In genomic region chr1:12539705-12540579, GRCh38 we compare ENCODE assay signal across 9 cellular contexts.
DNase-seq lines count a peak whose midpoint lies in the region; ATAC-seq and TF ChIP-seq lines count a peak whose summit lies in the region.
"Had no signal": no experiment of that assay in that cellular context is flagged by ENCODE, and none has a peak within 500 bp of the region (broad histone marks: within the 10 kb centered on the region; RNA-seq: fewer than 3 reads in every experiment).

No MANE protein-coding gene starts in this region.

- H2AFZ ChIP-seq in OCI-LY7 (ENCODE audit: low read length), result no peak overlapping the region
- H2AFZ ChIP-seq in Karpas-422 (ENCODE audit: low read length), result no peak overlapping the region

- intact Hi-C loops in OCI-LY7 (cut with micrococcal nuclease; ENCODE audit: unreplicated experiment), result no loop called here

- peak overlapping the region in 1 of 2 donors; percentile 55 for H3K9ac ChIP-seq in stomach smooth muscle (ENCODE audit: low read length in 2 of 2)
- H3K9ac ChIP-seq in Karpas-422 (ENCODE audit: low read length), result no peak overlapping the region

- H3K4me3 Mint-ChIP-seq in HFFc6, result peak overlapping the region; percentile 51

- peak; percentile 42 for TF ChIP-seq CTCF in HFFc6 (IDR thresholded peaks at IDR 0.05)
- no peak for TF ChIP-seq CTCF in OCI-LY7 (conservative IDR thresholded peaks at IDR 0.05; ENCODE audit: low read length)

- POLR2A ChIA-PET in OCI-LY7 (lab: Charles Lee), result no interaction called here

- ATAC-seq in left lobe of liver (peak; percentile 74), HG02588 (IDR thresholded peaks at IDR 0.05; ENCODE audit: unreplicated experiment) (no peak)

- H3K27me3 Mint-ChIP-seq in HFFc6 (ENCODE audit: insufficient read depth), result peaks cover 18% of the 10 kb centered on the region

- H3K27ac ChIP-seq in stomach smooth muscle (ENCODE audit: low read length) (peak overlapping the region; percentile 64), OCI-LY7 (ENCODE audit: low read depth, low read length, poor library complexity, severe bottlenecking) (no peak overlapping the region), Karpas-422 (ENCODE audit: low read length) (no peak overlapping the region)

- H3K79me2 ChIP-seq in OCI-LY7 (ENCODE audit: insufficient read depth, low read depth, low read length) (no peaks in the 10 kb centered on the region), Karpas-422 (ENCODE audit: low read length) (no peaks in the 10 kb centered on the region)

- H3K9me3 ChIP-seq in stomach smooth muscle (ENCODE audit: control insufficient read depth in 2 of 2, low read length in 2 of 2) (peaks cover 0 to 2% of the 10 kb centered on the region in 2 donors), OCI-LY7 (ENCODE audit: low read length) (no peaks in the 10 kb centered on the region), Karpas-422 (ENCODE audit: low read length) (no peaks in the 10 kb centered on the region)

- H3K36me3 Mint-ChIP-seq in HFFc6 (ENCODE audit: low read depth), result peaks cover 9% of the 10 kb centered on the region; the same call in 1 of the 2 replicates

- CTCF ChIA-PET in OCI-LY7 (lab: Charles Lee; ENCODE audit: unreplicated experiment), result no interaction called here

- H3K4me1 Mint-ChIP-seq in HFFc6 (ENCODE audit: low read depth), result peaks cover 28% of the 10 kb centered on the region

- H3K9me3 Mint-ChIP-seq in HFFc6, result peaks cover 15% of the 10 kb centered on the region

- no peaks in the 10 kb centered on the region for H3K36me3 ChIP-seq in stomach smooth muscle (ENCODE audit: control insufficient read depth in 2 of 2, insufficient read depth in 2 of 2, low read length in 2 of 2)
- H3K36me3 ChIP-seq in OCI-LY7 (ENCODE audit: insufficient read depth, low read length), result no peaks in the 10 kb centered on the region
- H3K36me3 ChIP-seq in Karpas-422 (ENCODE audit: insufficient read depth, low read length), result no peaks in the 10 kb centered on the region

- H3K4me2 ChIP-seq in OCI-LY7 (ENCODE audit: low read length), result no peak overlapping the region
- H3K4me2 ChIP-seq in Karpas-422 (ENCODE audit: low read depth, low read length, poor library complexity, severe bottlenecking), result no peak overlapping the region

- no peaks in the 10 kb centered on the region for H3K27me3 ChIP-seq in stomach smooth muscle (ENCODE audit: control insufficient read depth in 1 of 2, insufficient read depth in 2 of 2, low read length in 2 of 2)
- H3K27me3 ChIP-seq in Karpas-422 (ENCODE audit: low read length), result no peaks in the 10 kb centered on the region

- peak overlapping the region in 1 of 2 donors; percentile 49 for H3K4me3 ChIP-seq in stomach smooth muscle (ENCODE audit: low read length in 2 of 2)
- no peak overlapping the region for H3K4me3 ChIP-seq in OCI-LY7 (ENCODE audit: low read depth, low read length, poor library complexity, severe bottlenecking)
- no peak overlapping the region for H3K4me3 ChIP-seq in Karpas-422 (ENCODE audit: low read length)

- BruUV-seq in OCI-LY7 (replicated peaks; lab: Mats Ljungman, UMichigan), result no TSS peak

- DNase-seq in HFFc6, result peak; percentile 96
- DNase-seq in dermis microvascular lymphatic vessel endothelial cell (ENCODE audit: low read depth in 2 of 2), result peak; percentile 26 to 66
- DNase-seq in left lobe of liver (ENCODE audit: low spot score), result peak; percentile 63
- no peak for DNase-seq in OCI-LY7 (ENCODE audit: low spot score)
- no peak for DNase-seq in NCI-H748 (lab: John Stamatoyannopoulos, UW; ENCODE audit: unreplicated experiment)
- no peak for DNase-seq in Karpas-422
- DNase-seq: KBM-7 had no signal

- H3K9me2 ChIP-seq in OCI-LY7 (ENCODE audit: insufficient read depth, low read length), result no peaks in the 10 kb centered on the region
- no peaks in the 10 kb centered on the region for H3K9me2 ChIP-seq in Karpas-422 (replicated peaks; ENCODE audit: insufficient read depth, low read length)

- peak overlapping the region; percentile 83 for H3K27ac Mint-ChIP-seq in HFFc6

- H4K20me1 ChIP-seq in OCI-LY7 (ENCODE audit: insufficient read depth, low read length) (no peaks in the 10 kb centered on the region), Karpas-422 (ENCODE audit: insufficient read depth, low read depth, low read length) (no peaks in the 10 kb centered on the region)

- H3K4me1 ChIP-seq in stomach smooth muscle (ENCODE audit: control insufficient read depth, insufficient read depth, low read length) (peaks cover 23% of the 10 kb centered on the region), OCI-LY7 (ENCODE audit: insufficient read depth, low read length, poor library complexity, severe bottlenecking) (no peaks in the 10 kb centered on the region), Karpas-422 (ENCODE audit: low read length) (no peaks in the 10 kb centered on the region)

Comparison
In these comparisons a context has a peak if more than half of its experiments do, and no peak if none do; other contexts are left out.
1. DNase-seq: peak in HFFc6 (single experiment), dermis microvascular lymphatic vessel endothelial cell (2 of 2) and left lobe of liver (single experiment); none in OCI-LY7 (single experiment), NCI-H748 (single experiment) and Karpas-422 (single experiment).